In genomic region chr19:55519461-55520311, GRCh38 we compare ENCODE assay signal across 14 cellular contexts. TPM values are rescaled to one million over a fixed set of nuclear protein-coding genes. Genes with fewer than 3 reads are reported as not detected.
DNase-seq lines count a peak whose midpoint lies in the region; FAIRE-seq and TF ChIP-seq lines count a peak whose summit lies in the region.
"Had no signal": no experiment of that assay in that cellular context is flagged by ENCODE, and none has a peak within 500 bp of the region (broad histone marks: within the 10 kb centered on the region; RNA-seq: fewer than 3 reads in every experiment).

No MANE protein-coding gene starts in this region.

- H3K9ac ChIP-seq in astrocyte (ENCODE audit: low read length): peak overlapping the region; percentile 14

- no peaks in the 10 kb centered on the region for H3K9me3 ChIP-seq in astrocyte (ENCODE audit: insufficient read depth, low read depth, low read length)

- H3K4me2 ChIP-seq in astrocyte (ENCODE audit: low read length): peak overlapping the region; percentile 33

- no peak for FAIRE-seq in astrocyte (lab: Jason Lieb, UNC)

- no peaks in the 10 kb centered on the region for H3K27me3 Mint-ChIP-seq in astrocyte (ENCODE audit: low read depth, unreplicated experiment)
- H3K27me3 Mint-ChIP-seq in T-helper 2 cell treated with Interferon-gamma antibody and Interleukin-4, amounts not matched to agents 5 μg/mL and 100 μg/mL, for 36 hours (ENCODE audit: low read depth): no peaks in the 10 kb centered on the region

- no peaks in the 10 kb centered on the region for H3K27me3 ChIP-seq in astrocyte (ENCODE audit: insufficient read depth, low read length)

- H3K4me3 ChIP-seq in astrocyte (ENCODE audit: insufficient read depth, low read depth, low read length): no peak overlapping the region
- H3K4me3 ChIP-seq: dorsolateral prefrontal cortex had no signal

- DNase-seq in CD1c-positive myeloid dendritic cell (ENCODE audit: extremely low spot score) (peak; percentile 64), HT-29 (ENCODE audit: low spot score) (peak; percentile 27), astrocyte (ENCODE audit: low read depth) (peak; percentile 85), kidney glomerular epithelial cell (lab: John Stamatoyannopoulos, UW) (peak; percentile 20), GF-D8 (lab: John Stamatoyannopoulos, UW) (no peak), amygdala (lab: John Stamatoyannopoulos, UW) (no peak)
- DNase-seq in activated CD8-positive, alpha-beta memory T cell treated with anti-CD3 and anti-CD28 coated beads, Interleukin-2, amount 50 U/mL, for 48 hours: no peak
- DNase-seq in T-helper 2 cell treated with Interferon-gamma antibody and Interleukin-4, amounts not matched to agents 5 μg/mL and 100 μg/mL, for 36 hours (ENCODE audit: low spot score): no peak
- DNase-seq: activated CD4-positive, alpha-beta T cell treated with anti-CD3 and anti-CD28 coated beads for 4 hours; activated naive CD4-positive, alpha-beta T cell treated with anti-CD3 and anti-CD28 coated beads for 36 hours; DMS153; dorsolateral prefrontal cortex had no signal

- no peak for TF ChIP-seq CTCF in astrocyte (IDR thresholded peaks at IDR 0.05; ENCODE audit: insufficient read depth, low read depth, low read length)

- H3K9me3 Mint-ChIP-seq in astrocyte (ENCODE audit: unreplicated experiment): no peaks in the 10 kb centered on the region
- H3K9me3 Mint-ChIP-seq in T-helper 2 cell treated with Interferon-gamma antibody and Interleukin-4, amounts not matched to agents 5 μg/mL and 100 μg/mL, for 36 hours: no peaks in the 10 kb centered on the region
- H3K9me3 Mint-ChIP-seq: activated naive CD4-positive, alpha-beta T cell treated with anti-CD3 and anti-CD28 coated beads for 36 hours had no signal

- H2AFZ ChIP-seq in astrocyte (ENCODE audit: low read depth, low read length): no peak overlapping the region

- H3K4me1 Mint-ChIP-seq in astrocyte (ENCODE audit: low read depth, unreplicated experiment): no peaks in the 10 kb centered on the region
- peaks cover 2% of the 10 kb centered on the region for H3K4me1 Mint-ChIP-seq in T-helper 2 cell treated with Interferon-gamma antibody and Interleukin-4, amounts not matched to agents 5 μg/mL and 100 μg/mL, for 36 hours (ENCODE audit: low read depth)

- no peaks in the 10 kb centered on the region for H3K36me3 ChIP-seq in astrocyte (ENCODE audit: insufficient read depth, low read length)

- H3K79me2 ChIP-seq in astrocyte (ENCODE audit: insufficient read depth, low read length): no peaks in the 10 kb centered on the region

- H3K36me3 Mint-ChIP-seq in astrocyte (ENCODE audit: low read depth, unreplicated experiment): peaks cover 3% of the 10 kb centered on the region
- no peaks in the 10 kb centered on the region for H3K36me3 Mint-ChIP-seq in T-helper 2 cell treated with Interferon-gamma antibody and Interleukin-4, amounts not matched to agents 5 μg/mL and 100 μg/mL, for 36 hours (ENCODE audit: low read depth)

- H3K4me1 ChIP-seq in astrocyte (ENCODE audit: insufficient read depth, low read length): peaks cover 15% of the 10 kb centered on the region

- no peak overlapping the region for H3K27ac Mint-ChIP-seq in astrocyte (ENCODE audit: unreplicated experiment)
- H3K27ac Mint-ChIP-seq in T-helper 2 cell treated with Interferon-gamma antibody and Interleukin-4, amounts not matched to agents 5 μg/mL and 100 μg/mL, for 36 hours: no peak overlapping the region
- H3K27ac Mint-ChIP-seq: activated naive CD4-positive, alpha-beta T cell treated with anti-CD3 and anti-CD28 coated beads for 36 hours had no signal

- peak overlapping the region; percentile 68 for H3K27ac ChIP-seq in astrocyte (ENCODE audit: low read depth, low read length)
- H3K27ac ChIP-seq: dorsolateral prefrontal cortex had no signal

- no peak overlapping the region for H3K4me3 Mint-ChIP-seq in astrocyte (ENCODE audit: unreplicated experiment)
- H3K4me3 Mint-ChIP-seq in T-helper 2 cell treated with Interferon-gamma antibody and Interleukin-4, amounts not matched to agents 5 μg/mL and 100 μg/mL, for 36 hours: no peak overlapping the region
- H3K4me3 Mint-ChIP-seq: activated naive CD4-positive, alpha-beta T cell treated with anti-CD3 and anti-CD28 coated beads for 36 hours had no signal

- H4K20me1 ChIP-seq in astrocyte (ENCODE audit: insufficient read depth, low read length): peaks cover 4% of the 10 kb centered on the region

RNA-seq across cellular contexts. Expression of gene SBK2, which starts 17.2 kb away (rescaled TPM):
- not detected in 2 replicates for total RNA-seq in HT-29 (2014; rRNA removed; shearing (Covaris generic))
- 2.5 and 4.2 TPM in 2 replicates for total RNA-seq in astrocyte
- total RNA-seq: activated naive CD4-positive, alpha-beta T cell treated with anti-CD3 and anti-CD28 coated beads for 36 hours; dorsolateral prefrontal cortex; sciatic nerve; urinary bladder had no signal

RNA-seq across cellular contexts. Expression of gene SBK3, which starts 25.7 kb away (rescaled TPM):
- total RNA-seq in HT-29 (2014; rRNA removed; shearing (Covaris generic)): 0.16 and 0.53 TPM in 2 replicates
- total RNA-seq in astrocyte: 0.34 and 0.91 TPM in 2 replicates
- total RNA-seq: activated naive CD4-positive, alpha-beta T cell treated with anti-CD3 and anti-CD28 coated beads for 36 hours; urinary bladder had no signal

RNA-seq across cellular contexts. Expression of gene SSC5D, which starts 31.4 kb away (rescaled TPM):
- 0.18 TPM in 1 of 2 replicates, not detected in the other for total RNA-seq in HT-29 (2014; rRNA removed; shearing (Covaris generic))
- 46.8 and 66.1 TPM in 2 replicates for total RNA-seq in astrocyte

RNA-seq across cellular contexts. Expression of gene NAT14, which starts 34.7 kb away (rescaled TPM):
- total RNA-seq in HT-29 (2014; rRNA removed; shearing (Covaris generic)): 28.9 and 34.9 TPM in 2 replicates
- 68.7 and 71.2 TPM in 2 replicates for total RNA-seq in astrocyte

RNA-seq across cellular contexts. Expression of gene ZNF628, which starts 43.3 kb away (rescaled TPM):
- 29.9 TPM in 2 replicates for total RNA-seq in HT-29 (2014; rRNA removed; shearing (Covaris generic))
- total RNA-seq in astrocyte: 9.9 and 11.9 TPM in 2 replicates

Comparison
In these comparisons a context has a peak if more than half of its experiments do, and no peak if none do; other contexts are left out.
1. DNase-seq: peak in CD1c-positive myeloid dendritic cell (single experiment), HT-29 (single experiment), astrocyte (single experiment) and kidney glomerular epithelial cell (single experiment); none in activated CD8-positive, alpha-beta memory T cell treated with anti-CD3 and anti-CD28 coated beads, Interleukin-2, amount 50 U/mL, for 48 hours (single experiment), GF-D8 (single experiment), T-helper 2 cell treated with Interferon-gamma antibody and Interleukin-4, amounts not matched to agents 5 μg/mL and 100 μg/mL, for 36 hours (single experiment) and amygdala (0 of 56).
2. RNA of gene SSC5D, which starts 31.4 kb away (total RNA-seq): 46.8 to 66.1 TPM in astrocyte; 0.18 TPM in HT-29; every median in the first group is over 10 times any median in the second.